8 cellular contexts compared by ENCODE assay signal in the genomic region with DNA sequence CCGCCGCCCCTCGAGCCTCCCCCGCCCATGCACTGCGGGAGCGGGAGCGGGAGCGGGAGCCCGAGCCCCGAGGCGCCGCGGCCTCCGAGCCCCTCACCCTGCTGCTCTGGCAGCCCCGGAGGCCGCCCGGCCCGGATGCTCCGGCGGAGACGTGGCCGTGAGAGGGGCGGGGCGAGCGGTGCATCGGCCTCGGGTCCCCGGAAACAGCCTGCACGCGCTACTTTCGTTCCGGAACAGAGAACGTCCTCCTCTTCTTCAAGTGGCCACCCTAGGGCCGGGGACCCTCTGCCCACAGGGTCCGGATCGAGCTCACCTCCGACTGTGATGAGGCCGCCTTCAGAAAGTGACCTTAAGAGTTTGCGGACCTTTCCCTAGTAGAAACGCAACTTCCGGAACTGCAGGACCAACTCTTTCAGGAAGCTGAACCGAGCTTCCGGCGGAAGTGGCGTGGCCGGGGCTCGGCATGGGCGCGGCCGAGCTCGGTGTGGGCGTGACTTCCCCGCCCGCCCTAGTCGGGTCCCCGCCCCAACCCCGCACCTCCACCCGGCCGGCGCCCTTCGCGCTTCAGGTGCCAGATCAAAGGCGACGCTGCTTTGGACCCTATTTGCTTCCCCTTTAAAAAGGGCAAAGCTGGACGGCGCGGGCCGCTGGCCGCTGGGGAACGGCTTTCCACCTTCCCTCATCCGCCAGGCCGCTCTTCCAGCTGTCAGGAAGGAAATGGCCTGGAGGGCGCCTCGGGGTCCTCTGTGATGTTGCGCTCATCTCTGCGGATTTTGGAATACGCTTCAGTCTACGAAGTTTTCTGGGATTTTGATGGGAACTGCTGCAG. TPM values are rescaled to one million over a fixed set of nuclear protein-coding genes. Genes with fewer than 3 reads are reported as not detected.
DNase-seq lines count a peak whose midpoint lies in the region; ATAC-seq and TF ChIP-seq lines count a peak whose summit lies in the region.

Gene GOLGA3, minus strand, starts transcription at position 164 of the 829 bp plus-strand sequence. CDS start 6,741 bp downstream, outside the sequence.

- peak within 1 kb of the TSS; percentile 98 for H3K9ac ChIP-seq in fibroblast of lung (ENCODE audit: insufficient read depth, low read length)

- H3K36me3 ChIP-seq in DOHH2 (ENCODE audit: control insufficient read depth, low read length) (peaks cover 46% of the 10 kb centered on the region), GM23338 (ENCODE audit: insufficient read depth) (no peaks in the 10 kb centered on the region; the same call in 1 of the 2 replicates), fibroblast of lung (ENCODE audit: control insufficient read depth, insufficient read depth, low read length) (peaks cover 22% of the 10 kb centered on the region)
- H3K36me3 ChIP-seq in naive thymus-derived CD4-positive, alpha-beta T cell (ENCODE audit: control insufficient read depth in 2 of 3, insufficient read depth in 3 of 3, low read length in 3 of 3), result peaks cover 0 to 28% (median 6%) of the 10 kb centered on the region in 3 experiments

- ATAC-seq in GM23338, result peak; percentile 97
- peak; percentile 96 for ATAC-seq in naive thymus-derived CD4-positive, alpha-beta T cell
- ATAC-seq in stimulated activated memory B cell treated with anti-CD40 and anti-IgM and Interleukin-4, amounts not matched to agents 10 μg/mL and 1 μg/mL and 100 μg/mL, for 72 hours, result peak; percentile 98

- H3K9me3 Mint-ChIP-seq in GM23338, result peaks cover 2% of the 10 kb centered on the region; the same call in 1 of the 3 replicates
- H3K9me3 Mint-ChIP-seq in activated T-helper 1 cell treated with anti-CD3 and anti-CD28 coated beads, Interleukin-12 subunit alpha, Interleukin-12 subunit beta, Interleukin-2, Interleukin-4 antibody, amounts not matched to agents 30 ng/mL and 10 ng/mL and 1 ng/mL, durations not matched to agents 14 hours and 24 hours and 36 hours, result no peaks in the 10 kb centered on the region
- H3K9me3 Mint-ChIP-seq in naive thymus-derived CD4-positive, alpha-beta T cell, result peaks cover 0 to 6% (median 0%) of the 10 kb centered on the region in 11 donors
- H3K9me3 Mint-ChIP-seq in stimulated activated memory B cell treated with anti-CD40 and anti-IgM and Interleukin-4, amounts not matched to agents 10 μg/mL and 1 μg/mL and 100 μg/mL, for 72 hours, result no peaks in the 10 kb centered on the region

- TF ChIP-seq CTCF in DOHH2 (IDR thresholded peaks at IDR 0.05; ENCODE audit: low read depth, low read length, poor library complexity, severe bottlenecking), result no peak
- no peak for TF ChIP-seq CTCF in GM23338 (conservative IDR thresholded peaks at IDR 0.05; ENCODE audit: low read depth in 2 of 2)
- no peak for TF ChIP-seq CTCF in fibroblast of lung (conservative IDR thresholded peaks at IDR 0.05 in 1 of 2, IDR thresholded peaks at IDR 0.05 in 1 of 2; ENCODE audit: low read depth in 1 of 2, low read length in 2 of 2)

- intact Hi-C loops in activated T-helper 1 cell treated with anti-CD3 and anti-CD28 coated beads, Interleukin-12 subunit alpha, Interleukin-12 subunit beta, Interleukin-2, Interleukin-4 antibody, amounts not matched to agents 30 ng/mL and 10 ng/mL and 1 ng/mL, durations not matched to agents 14 hours and 24 hours and 36 hours (cut with micrococcal nuclease), result loop anchor here (1.0 to 2.0 kb wide), 10 partner anchors 58 to 880 kb away; partner anchors contain the start of genes CHFR, EP400, PGAM5 and POLE
- intact Hi-C loops in naive thymus-derived CD4-positive, alpha-beta T cell (cut with micrococcal nuclease), result loop anchor here (1.0 to 5.0 kb wide), 14 partner anchors 14 to 352 kb away; partner anchors contain the start of genes CHFR (in 2 of the 2), PGAM5 (in 2 of the 2), ZNF10 (in 1 of the 2) and ZNF140 (in 1 of the 2)

- peak within 1 kb of the TSS; percentile 91 for H3K4me3 Mint-ChIP-seq in GM23338
- H3K4me3 Mint-ChIP-seq in activated T-helper 1 cell treated with anti-CD3 and anti-CD28 coated beads, Interleukin-12 subunit alpha, Interleukin-12 subunit beta, Interleukin-2, Interleukin-4 antibody, amounts not matched to agents 30 ng/mL and 10 ng/mL and 1 ng/mL, durations not matched to agents 14 hours and 24 hours and 36 hours, result peak within 1 kb of the TSS; percentile 99
- H3K4me3 Mint-ChIP-seq in naive thymus-derived CD4-positive, alpha-beta T cell, result peak within 1 kb of the TSS; percentile 92 to 98 (median 96)
- peak within 1 kb of the TSS; percentile 97 for H3K4me3 Mint-ChIP-seq in stimulated activated memory B cell treated with anti-CD40 and anti-IgM and Interleukin-4, amounts not matched to agents 10 μg/mL and 1 μg/mL and 100 μg/mL, for 72 hours

- H3K27me3 Mint-ChIP-seq in GM23338 (ENCODE audit: insufficient read depth, low read depth, poor library complexity), result peaks cover 5% of the 10 kb centered on the region
- peaks cover 2% of the 10 kb centered on the region for H3K27me3 Mint-ChIP-seq in activated T-helper 1 cell treated with anti-CD3 and anti-CD28 coated beads, Interleukin-12 subunit alpha, Interleukin-12 subunit beta, Interleukin-2, Interleukin-4 antibody, amounts not matched to agents 30 ng/mL and 10 ng/mL and 1 ng/mL, durations not matched to agents 14 hours and 24 hours and 36 hours (ENCODE audit: insufficient read depth)
- peaks cover 0 to 3% (median 0%) of the 10 kb centered on the region in 5 donors for H3K27me3 Mint-ChIP-seq in naive thymus-derived CD4-positive, alpha-beta T cell
- H3K27me3 Mint-ChIP-seq in stimulated activated memory B cell treated with anti-CD40 and anti-IgM and Interleukin-4, amounts not matched to agents 10 μg/mL and 1 μg/mL and 100 μg/mL, for 72 hours, result no peaks in the 10 kb centered on the region

- CTCF ChIA-PET in naive thymus-derived CD4-positive, alpha-beta T cell (lab: Charles Lee), result interaction anchor here (0.7 to 2.1 kb wide), 3 partner anchors 34 to 77 kb away, joined by 3 to 7 read pairs (median 3); no protein-coding TSS in a partner anchor

- H3K27ac ChIP-seq in DOHH2 (ENCODE audit: low read depth, low read length) (peak within 1 kb of the TSS; percentile 75), GM23338 (ENCODE audit: low read depth) (peak within 1 kb of the TSS; percentile 100), fibroblast of lung (ENCODE audit: insufficient read depth, low read length) (peak within 1 kb of the TSS; percentile 100)
- H3K27ac ChIP-seq in naive thymus-derived CD4-positive, alpha-beta T cell (ENCODE audit: low read depth, low read length), result peak within 1 kb of the TSS; percentile 99

- peak within 1 kb of the TSS; percentile 100 for H3K27ac Mint-ChIP-seq in GM23338
- peak within 1 kb of the TSS; percentile 100 for H3K27ac Mint-ChIP-seq in activated T-helper 1 cell treated with anti-CD3 and anti-CD28 coated beads, Interleukin-12 subunit alpha, Interleukin-12 subunit beta, Interleukin-2, Interleukin-4 antibody, amounts not matched to agents 30 ng/mL and 10 ng/mL and 1 ng/mL, durations not matched to agents 14 hours and 24 hours and 36 hours
- peak within 1 kb of the TSS; percentile 98 to 100 (median 100) for H3K27ac Mint-ChIP-seq in naive thymus-derived CD4-positive, alpha-beta T cell
- H3K27ac Mint-ChIP-seq in stimulated activated memory B cell treated with anti-CD40 and anti-IgM and Interleukin-4, amounts not matched to agents 10 μg/mL and 1 μg/mL and 100 μg/mL, for 72 hours, result peak within 1 kb of the TSS; percentile 100

- POLR2A ChIA-PET in naive thymus-derived CD4-positive, alpha-beta T cell (lab: Charles Lee), result interaction anchor here (0.7 to 2.4 kb wide), 14 partner anchors 14 to 158 kb away, joined by 3 to 13 read pairs (median 5); partner anchors contain the start of gene CHFR

- H3K9me2 ChIP-seq in DOHH2 (replicated peaks; ENCODE audit: control insufficient read depth, low read length) (no peaks in the 10 kb centered on the region), GM23338 (ENCODE audit: insufficient read depth) (no peaks in the 10 kb centered on the region)

- H2AFZ ChIP-seq in GM23338, result peak within 1 kb of the TSS; percentile 94
- peak within 1 kb of the TSS; percentile 96 for H2AFZ ChIP-seq in fibroblast of lung (ENCODE audit: low read length)

- peaks cover 8% of the 10 kb centered on the region; the same call in 1 of the 2 replicates for H3F3A ChIP-seq in DOHH2 (ENCODE audit: control insufficient read depth, insufficient read depth)
- peaks cover 10% of the 10 kb centered on the region; the same call in 1 of the 2 replicates for H3F3A ChIP-seq in GM23338 (replicated peaks; ENCODE audit: low read depth)

- H3K4me1 ChIP-seq in DOHH2 (ENCODE audit: control insufficient read depth, low read length) (peaks cover 49% of the 10 kb centered on the region), GM23338 (ENCODE audit: insufficient read depth) (peaks cover 8% of the 10 kb centered on the region), fibroblast of lung (ENCODE audit: control insufficient read depth, extremely low read depth, insufficient read depth, low read length) (peaks cover 10% of the 10 kb centered on the region)
- H3K4me1 ChIP-seq in naive thymus-derived CD4-positive, alpha-beta T cell (ENCODE audit: control insufficient read depth in 2 of 2, insufficient read depth in 2 of 2, low read length in 2 of 2), result peaks cover 8 to 25% of the 10 kb centered on the region in 2 donors

- peak; percentile 97 for DNase-seq in GM23338 (ENCODE audit: low spot score)
- peak; percentile 87 for DNase-seq in LHCN-M2 (ENCODE audit: low read depth)
- DNase-seq in RPMI7951 (ENCODE audit: low read depth), result peak; percentile 91
- DNase-seq in activated T-helper 1 cell treated with anti-CD3 and anti-CD28 coated beads, Interleukin-12 subunit alpha, Interleukin-12 subunit beta, Interleukin-2, Interleukin-4 antibody, amounts not matched to agents 30 ng/mL and 10 ng/mL and 1 ng/mL, durations not matched to agents 14 hours and 24 hours and 36 hours (ENCODE audit: low spot score), result peak; percentile 91
- peak; percentile 95 to 96 for DNase-seq in fibroblast of lung (ENCODE audit: low read depth in 2 of 2)
- DNase-seq in naive thymus-derived CD4-positive, alpha-beta T cell, result peak; percentile 92 to 98 (median 95)

- H4K20me1 ChIP-seq in DOHH2 (ENCODE audit: control insufficient read depth, insufficient read depth, low read depth, low read length), result no peaks in the 10 kb centered on the region
- H4K20me1 ChIP-seq in GM23338 (replicated peaks; ENCODE audit: insufficient read depth), result peaks cover 4% of the 10 kb centered on the region; the same call in 1 of the 2 replicates
- H4K20me1 ChIP-seq in fibroblast of lung (ENCODE audit: control insufficient read depth, extremely low read depth, insufficient read depth, low read length), result peaks cover 3% of the 10 kb centered on the region

- no peaks in the 10 kb centered on the region for H3K27me3 ChIP-seq in DOHH2 (ENCODE audit: control insufficient read depth, low read length)
- H3K27me3 ChIP-seq in GM23338 (ENCODE audit: insufficient read depth), result no peaks in the 10 kb centered on the region
- no peaks in the 10 kb centered on the region for H3K27me3 ChIP-seq in fibroblast of lung (ENCODE audit: control insufficient read depth, insufficient read depth, low read length)
- H3K27me3 ChIP-seq in naive thymus-derived CD4-positive, alpha-beta T cell (ENCODE audit: control insufficient read depth in 2 of 2, insufficient read depth in 2 of 2, low read length in 2 of 2), result no peaks in the 10 kb centered on the region

- H3K4me3 ChIP-seq in DOHH2 (ENCODE audit: low read length), result peak within 1 kb of the TSS; percentile 90
- peak within 1 kb of the TSS; percentile 95 for H3K4me3 ChIP-seq in GM23338
- H3K4me3 ChIP-seq in fibroblast of lung (replicated peaks in 1 of 4; ENCODE audit: control extremely low read depth in 1 of 4, insufficient read depth in 1 of 4, low read depth in 3 of 4, low read length in 4 of 4), result peak within 1 kb of the TSS; percentile 71 to 96 (median 78)
- peak within 1 kb of the TSS; percentile 95 for H3K4me3 ChIP-seq in naive thymus-derived CD4-positive, alpha-beta T cell (ENCODE audit: low read length)

- H3K4me1 Mint-ChIP-seq in GM23338, result peaks cover 12% of the 10 kb centered on the region
- H3K4me1 Mint-ChIP-seq in activated T-helper 1 cell treated with anti-CD3 and anti-CD28 coated beads, Interleukin-12 subunit alpha, Interleukin-12 subunit beta, Interleukin-2, Interleukin-4 antibody, amounts not matched to agents 30 ng/mL and 10 ng/mL and 1 ng/mL, durations not matched to agents 14 hours and 24 hours and 36 hours (ENCODE audit: low read depth), result peaks cover 43% of the 10 kb centered on the region
- H3K4me1 Mint-ChIP-seq in naive thymus-derived CD4-positive, alpha-beta T cell, result peaks cover 28 to 69% (median 58%) of the 10 kb centered on the region in 7 donors
- peaks cover 50% of the 10 kb centered on the region for H3K4me1 Mint-ChIP-seq in stimulated activated memory B cell treated with anti-CD40 and anti-IgM and Interleukin-4, amounts not matched to agents 10 μg/mL and 1 μg/mL and 100 μg/mL, for 72 hours

- peak within 1 kb of the TSS; percentile 91 for H3K4me2 ChIP-seq in DOHH2 (ENCODE audit: low read length)
- peak within 1 kb of the TSS; percentile 95 for H3K4me2 ChIP-seq in GM23338
- H3K4me2 ChIP-seq in fibroblast of lung (ENCODE audit: extremely low read depth, insufficient read depth, low read length), result peak within 1 kb of the TSS; percentile 91

- H3K9me3 ChIP-seq in DOHH2 (ENCODE audit: control insufficient read depth, insufficient read depth, low read length) (no peaks in the 10 kb centered on the region), fibroblast of lung (ENCODE audit: control insufficient read depth, insufficient read depth, low read depth, low read length) (no peaks in the 10 kb centered on the region)
- no peaks in the 10 kb centered on the region for H3K9me3 ChIP-seq in naive thymus-derived CD4-positive, alpha-beta T cell (ENCODE audit: control insufficient read depth in 2 of 3, low read length in 3 of 3)

- H3K79me2 ChIP-seq in DOHH2 (ENCODE audit: control insufficient read depth, low read length) (peaks cover 47% of the 10 kb centered on the region), GM23338 (replicated peaks; ENCODE audit: insufficient read depth) (peaks cover 32% of the 10 kb centered on the region), fibroblast of lung (ENCODE audit: control insufficient read depth, insufficient read depth, low read length) (peaks cover 45% of the 10 kb centered on the region)

- H3K36me3 Mint-ChIP-seq in GM23338 (ENCODE audit: low read depth), result peaks cover 31% of the 10 kb centered on the region
- H3K36me3 Mint-ChIP-seq in activated T-helper 1 cell treated with anti-CD3 and anti-CD28 coated beads, Interleukin-12 subunit alpha, Interleukin-12 subunit beta, Interleukin-2, Interleukin-4 antibody, amounts not matched to agents 30 ng/mL and 10 ng/mL and 1 ng/mL, durations not matched to agents 14 hours and 24 hours and 36 hours (ENCODE audit: low read depth), result peaks cover 58% of the 10 kb centered on the region
- H3K36me3 Mint-ChIP-seq in naive thymus-derived CD4-positive, alpha-beta T cell, result peaks cover 0 to 34% (median 0%) of the 10 kb centered on the region in 5 donors
- H3K36me3 Mint-ChIP-seq in stimulated activated memory B cell treated with anti-CD40 and anti-IgM and Interleukin-4, amounts not matched to agents 10 μg/mL and 1 μg/mL and 100 μg/mL, for 72 hours, result peaks cover 54% of the 10 kb centered on the region

RNA-seq across cellular contexts. Expression of gene GOLGA3, which starts in this region (rescaled TPM):
- 36.4 and 57.8 TPM in 2 replicates for total RNA-seq in GM23338 (2014; rRNA removed; shearing (Covaris generic))
- 10.3 and 12.7 TPM in 2 replicates for polyA plus RNA-seq in GM23338 (2016; fragmentation: Nextera tagmentation; extraction: Ambion mirVana)
- 57.1 and 64.2 TPM in 2 replicates for total RNA-seq in LHCN-M2 (2014; rRNA removed)
- 26.9 TPM for polyA plus RNA-seq in LHCN-M2 (2012)
- 17.7 and 44.7 TPM in 2 replicates for total RNA-seq in RPMI7951 (2014; rRNA removed; shearing (Covaris generic))
- total RNA-seq in activated T-helper 1 cell treated with anti-CD3 and anti-CD28 coated beads, Interleukin-12 subunit alpha, Interleukin-12 subunit beta, Interleukin-2, Interleukin-4 antibody, amounts not matched to agents 30 ng/mL and 10 ng/mL and 1 ng/mL, durations not matched to agents 14 hours and 24 hours and 36 hours, result 78.7 and 86.9 TPM in 2 replicates
- total RNA-seq in fibroblast of lung, result 109 and 133 TPM in 2 replicates
- polyA plus RNA-seq in fibroblast of lung, result 26.1 and 28.3 TPM in 2 replicates
- 29.1 and 38.7 TPM in 2 replicates for polyA plus RNA-seq in fibroblast of lung (2012)
- polyA minus RNA-seq in fibroblast of lung (ENCODE audit: low replicate concordance), result 80.7 and 111 TPM in 2 replicates
- total RNA-seq in naive thymus-derived CD4-positive, alpha-beta T cell, result 10 to 100 TPM; 46.3 to 65.7 (median 63.6) TPM
- 10 to 100 TPM; 11.7 to 16.6 TPM for polyA plus RNA-seq in naive thymus-derived CD4-positive, alpha-beta T cell

Comparison
In these comparisons a context has a peak if more than half of its experiments do, and no peak if none do; other contexts are left out.
1. Peak in every context shown above with its lines: DNase-seq, ATAC-seq, H3K4me3 ChIP-seq and H3K27ac ChIP-seq.